Comparison of ENCODE assay signal across 9 cellular contexts in genomic region chr3:31979006-31979697, GRCh38. TPM values are rescaled to one million over a fixed set of nuclear protein-coding genes. Genes with fewer than 3 reads are reported as not detected.
DNase-seq lines count a peak whose midpoint lies in the region; ATAC-seq and TF ChIP-seq lines count a peak whose summit lies in the region.
"Had no signal": no experiment of that assay in that cellular context is flagged by ENCODE, and none has a peak within 500 bp of the region (broad histone marks: within the 10 kb centered on the region; RNA-seq: fewer than 3 reads in every experiment).

No MANE protein-coding gene starts in this region.

- H3K27ac ChIP-seq in stomach: no peak overlapping the region

- WGBS in stomach, 5 donors: 27 to 39% (median 37%) methylated on average over 5 of the region's 5 CpGs

- TF ChIP-seq CTCF in stomach (IDR thresholded peaks at IDR 0.05): no peak

- H3K9me3 ChIP-seq in endocrine pancreas (ENCODE audit: control insufficient read depth, low read length): no peaks in the 10 kb centered on the region
- no peaks in the 10 kb centered on the region for H3K9me3 ChIP-seq in stomach

- H3K36me3 Mint-ChIP-seq in activated T-cell treated with anti-CD3 and anti-CD28 coated beads, Interleukin-2, amount 50 U/mL, for 72 hours (ENCODE audit: insufficient read depth in 2 of 2): peaks cover 1 to 5% of the 10 kb centered on the region in 2 donors
- no peaks in the 10 kb centered on the region for H3K36me3 Mint-ChIP-seq in stimulated activated naive CD8-positive, alpha-beta T cell treated with anti-CD3 and anti-CD28 coated beads, Interleukin-15, Interleukin-2, amounts not matched to agents 100 ng/mL and 50 ng/mL, for 24 hours (ENCODE audit: low read depth)

- peak overlapping the region; percentile 85 to 86 for H3K4me3 Mint-ChIP-seq in activated T-cell treated with anti-CD3 and anti-CD28 coated beads, Interleukin-2, amount 50 U/mL, for 72 hours
- H3K4me3 Mint-ChIP-seq in stimulated activated naive CD8-positive, alpha-beta T cell treated with anti-CD3 and anti-CD28 coated beads, Interleukin-15, Interleukin-2, amounts not matched to agents 100 ng/mL and 50 ng/mL, for 24 hours: peak overlapping the region; percentile 74

- H3K4me1 ChIP-seq in endocrine pancreas (ENCODE audit: control insufficient read depth, insufficient read depth, low read length) (no peaks in the 10 kb centered on the region), stomach (peaks cover 11 to 36% (median 25%) of the 10 kb centered on the region in 4 donors)

- no peak for TF ChIP-seq POLR2A in stomach (IDR thresholded peaks at IDR 0.05)

- H3K27ac Mint-ChIP-seq in activated T-cell treated with anti-CD3 and anti-CD28 coated beads, Interleukin-2, amount 50 U/mL, for 72 hours: peak overlapping the region; percentile 87
- peak overlapping the region; percentile 67 for H3K27ac Mint-ChIP-seq in stimulated activated naive CD8-positive, alpha-beta T cell treated with anti-CD3 and anti-CD28 coated beads, Interleukin-15, Interleukin-2, amounts not matched to agents 100 ng/mL and 50 ng/mL, for 24 hours

- peak; percentile 64 to 67 for ATAC-seq in activated T-cell treated with anti-CD3 and anti-CD28 coated beads, Interleukin-2, amount 50 U/mL, for 72 hours (replicated peaks in 1 of 2)
- ATAC-seq in HG03520 (IDR thresholded peaks at IDR 0.05; ENCODE audit: unreplicated experiment): peak; percentile 63

- H3K27me3 Mint-ChIP-seq in activated T-cell treated with anti-CD3 and anti-CD28 coated beads, Interleukin-2, amount 50 U/mL, for 72 hours (ENCODE audit: low read depth): peaks cover 76% of the 10 kb centered on the region
- peaks cover 31% of the 10 kb centered on the region for H3K27me3 Mint-ChIP-seq in stimulated activated naive CD8-positive, alpha-beta T cell treated with anti-CD3 and anti-CD28 coated beads, Interleukin-15, Interleukin-2, amounts not matched to agents 100 ng/mL and 50 ng/mL, for 24 hours

- DNase-seq in activated T-cell treated with anti-CD3 and anti-CD28 coated beads, Interleukin-2, amount 50 U/mL, for 72 hours: peak in 1 of 2 donors; percentile 19
- DNase-seq in activated T-cell treated with anti-CD3 and anti-CD28 coated beads for 4 hours (no peak), NCI-H2196 treated with DMSO at 0.1 percent for 48 hours (lab: John Stamatoyannopoulos, UW; ENCODE audit: unreplicated experiment) (no peak), stomach (no peak), NCI-H748 treated with DMSO at 0.1 percent for 48 hours (lab: John Stamatoyannopoulos, UW) (no peak)
- DNase-seq: SHP77 treated with DMSO at 0.1 percent for 48 hours had no signal

- no peak overlapping the region for H3K9ac ChIP-seq in endocrine pancreas (ENCODE audit: control insufficient read depth, insufficient read depth, low read length)

- H3K4me1 Mint-ChIP-seq in activated T-cell treated with anti-CD3 and anti-CD28 coated beads, Interleukin-2, amount 50 U/mL, for 72 hours (ENCODE audit: low read depth): peaks cover 23% of the 10 kb centered on the region
- H3K4me1 Mint-ChIP-seq in stimulated activated naive CD8-positive, alpha-beta T cell treated with anti-CD3 and anti-CD28 coated beads, Interleukin-15, Interleukin-2, amounts not matched to agents 100 ng/mL and 50 ng/mL, for 24 hours (ENCODE audit: low read depth): peaks cover 28% of the 10 kb centered on the region

- H3K27me3 ChIP-seq in endocrine pancreas (ENCODE audit: control insufficient read depth, insufficient read depth, low read length) (no peaks in the 10 kb centered on the region), stomach (peaks cover 0 to 23% (median 0%) of the 10 kb centered on the region in 3 donors)

- peak overlapping the region; percentile 15 for H3K4me3 ChIP-seq in endocrine pancreas (ENCODE audit: control insufficient read depth, insufficient read depth, low read length)
- H3K4me3 ChIP-seq in stomach: peak overlapping the region in 2 of 4 donors; percentile 60 to 78

- intact Hi-C loops in stomach (cut with DNase I; ENCODE audit: low total_unique reads): no loop called here

- no peaks in the 10 kb centered on the region for H3K36me3 ChIP-seq in endocrine pancreas (ENCODE audit: control insufficient read depth, insufficient read depth, low read length)
- H3K36me3 ChIP-seq in stomach: no peaks in the 10 kb centered on the region

- H3K9me3 Mint-ChIP-seq in activated T-cell treated with anti-CD3 and anti-CD28 coated beads, Interleukin-2, amount 50 U/mL, for 72 hours: no peaks in the 10 kb centered on the region
- H3K9me3 Mint-ChIP-seq in stimulated activated naive CD8-positive, alpha-beta T cell treated with anti-CD3 and anti-CD28 coated beads, Interleukin-15, Interleukin-2, amounts not matched to agents 100 ng/mL and 50 ng/mL, for 24 hours: no peaks in the 10 kb centered on the region

- no peak for TF ChIP-seq EP300 in stomach (IDR thresholded peaks at IDR 0.05)

RNA-seq across cellular contexts. Expression of gene OSBPL10, which starts 1.9 kb away (rescaled TPM):
- total RNA-seq in activated T-cell treated with anti-CD3 and anti-CD28 coated beads, Interleukin-2, amount 50 U/mL, for 72 hours: 1 to 10 TPM; 2.2 to 5.1 TPM
- 10 to 100 TPM in 3 of 5 donors, 1 to 10 TPM in 2; 1.8 to 37.7 (median 21.3) TPM for total RNA-seq in stomach
- 1 to 10 TPM; 3.3 to 6.0 (median 5.8) TPM for polyA plus RNA-seq in stomach

RNA-seq across cellular contexts. Expression of gene ZNF860, which starts 2.4 kb away (rescaled TPM):
- total RNA-seq in activated T-cell treated with anti-CD3 and anti-CD28 coated beads, Interleukin-2, amount 50 U/mL, for 72 hours: under 1 TPM in 1 of 2 donors, not detected in 1; 0.14 TPM
- total RNA-seq in stomach: 1 to 10 TPM in 2 of 5 donors, not detected in 3; 1.2 to 2.0 TPM
- polyA plus RNA-seq in stomach: 1 to 10 TPM in 1 of 3 donors, under 1 TPM in 1, not detected in 1; 0.50 to 1.5 TPM
